Comparison of ENCODE assay signal across 25 cellular contexts in the genomic region with DNA sequence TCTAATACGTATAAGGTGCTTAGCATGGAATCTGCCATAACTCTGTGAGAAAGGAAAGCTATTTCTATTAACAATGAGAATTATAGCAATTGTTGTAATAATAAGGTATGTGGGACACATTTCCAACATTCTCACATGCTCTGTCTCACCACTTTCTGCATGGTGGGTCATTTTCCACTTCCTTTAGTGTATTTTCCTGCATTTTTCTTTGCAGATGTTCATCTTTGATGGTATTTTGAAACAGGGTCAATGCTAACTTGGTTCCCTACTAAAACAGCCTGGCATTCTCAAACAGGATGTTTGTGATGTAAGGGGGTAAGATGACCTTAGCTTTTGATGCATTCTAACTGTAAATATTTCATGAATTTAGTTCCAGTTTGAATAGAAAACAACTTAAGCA.
"Had no signal": no experiment of that assay in that cellular context is flagged by ENCODE, and none has a peak within 500 bp of the region (broad histone marks: within the 10 kb centered on the region; RNA-seq: fewer than 3 reads in every experiment).

No MANE protein-coding gene starts in this region.

- H3K27ac Mint-ChIP-seq: activated CD4-positive, alpha-beta T cell treated with anti-CD3 and anti-CD28 coated beads, Interleukin-2, amount 10 ng/mL, durations not matched to agents 24 days and 14 days; activated CD8-positive, alpha-beta T cell treated with anti-CD3 and anti-CD28 coated beads, Interleukin-2, amount 10 ng/mL, durations not matched to agents 7 days and 5 days; activated naive CD4-positive, alpha-beta T cell treated with anti-CD3 and anti-CD28 coated beads, Interleukin-2, amount 50 U/mL, for 24 hours; activated naive CD8-positive, alpha-beta T cell treated with anti-CD3 and anti-CD28 coated beads, Interleukin-2, amount 10 ng/mL, durations not matched to agents 7 days and 5 days; activated T-cell treated with anti-CD3 and anti-CD28 coated beads, Interleukin-2, amount 50 U/mL, for 24 hours; activated T-helper 2 cell treated with anti-CD3 and anti-CD28 coated beads, Interferon-gamma antibody, Interleukin-2, Interleukin-4, amounts not matched to agents 10 μg/mL and 5 μg/mL and 100 μg/mL, durations not matched to agents 14 hours and 24 hours and 36 hours had no signal

- ATAC-seq: activated CD8-positive, alpha-beta T cell treated with anti-CD3 and anti-CD28 coated beads, Interleukin-2, amount 10 ng/mL, durations not matched to agents 7 days and 5 days; Panc1 had no signal

- H3K4me1 Mint-ChIP-seq: activated CD4-positive, alpha-beta T cell treated with anti-CD3 and anti-CD28 coated beads, Interleukin-2, amount 10 ng/mL, durations not matched to agents 24 days and 14 days; activated naive CD4-positive, alpha-beta T cell treated with anti-CD3 and anti-CD28 coated beads, Interleukin-2, amount 50 U/mL, for 24 hours had no signal

- H3K36me3 ChIP-seq: ascending aorta had no signal

- H3K9me3 Mint-ChIP-seq: activated CD4-positive, alpha-beta T cell treated with anti-CD3 and anti-CD28 coated beads, Interleukin-2, amount 10 ng/mL, durations not matched to agents 24 days and 14 days; activated naive CD4-positive, alpha-beta T cell treated with anti-CD3 and anti-CD28 coated beads, Interleukin-2, amount 50 U/mL, for 24 hours; activated naive CD8-positive, alpha-beta T cell treated with anti-CD3 and anti-CD28 coated beads, Interleukin-2, amount 10 ng/mL, durations not matched to agents 7 days and 5 days; activated T-cell treated with anti-CD3 and anti-CD28 coated beads, Interleukin-2, amount 50 U/mL, for 24 hours; activated T-helper 2 cell treated with anti-CD3 and anti-CD28 coated beads, Interferon-gamma antibody, Interleukin-2, Interleukin-4, amounts not matched to agents 10 μg/mL and 5 μg/mL and 100 μg/mL, durations not matched to agents 14 hours and 24 hours and 36 hours had no signal

- H3K36me3 Mint-ChIP-seq: activated naive CD4-positive, alpha-beta T cell treated with anti-CD3 and anti-CD28 coated beads, Interleukin-2, amount 50 U/mL, for 24 hours had no signal

- H3K27ac ChIP-seq: ascending aorta, SJCRH30, SK-N-MC had no signal

- H3K27me3 Mint-ChIP-seq: activated CD4-positive, alpha-beta T cell treated with anti-CD3 and anti-CD28 coated beads, Interleukin-2, amount 10 ng/mL, durations not matched to agents 24 days and 14 days; activated naive CD4-positive, alpha-beta T cell treated with anti-CD3 and anti-CD28 coated beads, Interleukin-2, amount 50 U/mL, for 24 hours had no signal

- H3K4me3 ChIP-seq: ascending aorta, MG63, SJCRH30, SK-N-MC had no signal

- DNase-seq: activated CD4-positive, alpha-beta T cell treated with anti-CD3 and anti-CD28 coated beads, Interleukin-2, amount 10 ng/mL, durations not matched to agents 24 days and 14 days; activated CD4-positive, alpha-beta T cell treated with anti-CD3 and anti-CD28 coated beads, Interleukin-2, amount 50 U/mL, for 4 hours; activated CD8-positive, alpha-beta T cell treated with anti-CD3 and anti-CD28 coated beads, Interleukin-2, amount 10 ng/mL, durations not matched to agents 7 days and 5 days; activated gamma-delta T cell; activated naive CD4-positive, alpha-beta T cell treated with Interleukin-2 at 50 U/mL for 16 hours; activated naive CD8-positive, alpha-beta T cell treated with anti-CD3 and anti-CD28 coated beads, Interleukin-2, amount 10 ng/mL, durations not matched to agents 7 days and 5 days; activated T-cell treated with anti-CD3 and anti-CD28 coated beads, Interleukin-2, amount 50 U/mL, for 24 hours; amygdala; Kasumi-1; MG63; MV-4-11; NCI-H1092; NCI-H1436 treated with DMSO at 0.1 percent for 48 hours; NCI-H1694 treated with DMSO at 0.1 percent for 48 hours; NCI-H2029; NCI-H345; NCI-H524 treated with DMSO at 0.1 percent for 48 hours; SHP77; SJCRH30; T1000 had no signal

- H3K4me3 Mint-ChIP-seq: activated CD4-positive, alpha-beta T cell treated with anti-CD3 and anti-CD28 coated beads, Interleukin-2, amount 10 ng/mL, durations not matched to agents 24 days and 14 days; activated CD8-positive, alpha-beta T cell treated with anti-CD3 and anti-CD28 coated beads, Interleukin-2, amount 10 ng/mL, durations not matched to agents 7 days and 5 days; activated naive CD4-positive, alpha-beta T cell treated with anti-CD3 and anti-CD28 coated beads, Interleukin-2, amount 50 U/mL, for 24 hours; activated naive CD8-positive, alpha-beta T cell treated with anti-CD3 and anti-CD28 coated beads, Interleukin-2, amount 10 ng/mL, durations not matched to agents 7 days and 5 days; activated T-cell treated with anti-CD3 and anti-CD28 coated beads, Interleukin-2, amount 50 U/mL, for 24 hours had no signal

- H3K27me3 ChIP-seq: ascending aorta, MG63, SJCRH30 had no signal

- H3K9me3 ChIP-seq: ascending aorta, MG63, SJCRH30 had no signal
